Comparison of ENCODE assay signal across 8 cellular contexts in genomic region chr11:119107538-119108150, GRCh38. TPM values are rescaled to one million over a fixed set of nuclear protein-coding genes. Genes with fewer than 3 reads are reported as not detected.
A peak's percentile ranks its signal among the peaks of the same experiment; 100 is the strongest.
DNase-seq lines count a peak whose midpoint lies in the region; ATAC-seq and TF ChIP-seq lines count a peak whose summit lies in the region.

No MANE protein-coding gene starts in this region.

- peak overlapping the region; percentile 94 for H3K27ac Mint-ChIP-seq in T-helper 17 cell

- intact Hi-C loops in ovary (cut with DNase I) = loop anchor here in 2 of 4 donors (5.0 to 10.0 kb wide), 2 partner anchors 87 to 90 kb away; no protein-coding TSS in a partner anchor

- 0 to 1% (median 1%) methylated on average over 29 to 65 of the region's 65 CpGs for WGBS in ovary, 3 donors

- H3K4me3 Mint-ChIP-seq in T-helper 17 cell = peak overlapping the region; percentile 94

- H3K27ac ChIP-seq in ovary = peak overlapping the region; percentile 27 to 32

- TF ChIP-seq EP300 in ovary (IDR thresholded peaks at IDR 0.05) = no peak

- H3K36me3 Mint-ChIP-seq in T-helper 17 cell (ENCODE audit: low read depth) = peaks cover 6% of the 10 kb centered on the region

- H3K9me3 ChIP-seq in T-helper 17 cell (ENCODE audit: control insufficient read depth, low read length, poor library complexity, severe bottlenecking) = no peaks in the 10 kb centered on the region
- H3K9me3 ChIP-seq in ovary = no peaks in the 10 kb centered on the region

- H3K4me1 ChIP-seq in ovary (ENCODE audit: insufficient read depth) = peaks cover 13% of the 10 kb centered on the region

- H3K4me1 Mint-ChIP-seq in T-helper 17 cell = peaks cover 38% of the 10 kb centered on the region

- no peaks in the 10 kb centered on the region for H3K27me3 Mint-ChIP-seq in T-helper 17 cell

- TF ChIP-seq CTCF in fibroblast of pulmonary artery (IDR thresholded peaks at IDR 0.05; ENCODE audit: low read length, missing control alignments) (no peak), ovary (IDR thresholded peaks at IDR 0.05) (no peak)

- no peak for TF ChIP-seq POLR2A in ovary (IDR thresholded peaks at IDR 0.05)

- H3K27me3 ChIP-seq in ovary = no peaks in the 10 kb centered on the region

- ATAC-seq in activated CD4-positive, CD25-positive, alpha-beta regulatory T cell treated with anti-CD3 and anti-CD28 coated beads, Interleukin-2, amount 50 U/mL, for 24 hours = peak; percentile 12 to 14
- ATAC-seq in HG02798 (IDR thresholded peaks at IDR 0.05; ENCODE audit: poor library complexity, unreplicated experiment) (peak; percentile 25), T-helper 17 cell (peak; percentile 16)

- H3K4me3 ChIP-seq in fibroblast of pulmonary artery (replicated peaks; ENCODE audit: low read depth, low read length) (peak overlapping the region; percentile 66), ovary (peak overlapping the region; percentile 92)

- no peaks in the 10 kb centered on the region for H3K36me3 ChIP-seq in ovary

- DNase-seq in activated CD4-positive, CD25-positive, alpha-beta regulatory T cell (lab: John Stamatoyannopoulos, UW) = no peak
- peak in 1 of 3 donors; percentile 22 for DNase-seq in T-helper 17 cell
- no peak for DNase-seq in fibroblast of pulmonary artery (ENCODE audit: low read depth)
- DNase-seq in ovary = no peak
- DNase-seq in GF-D8 (lab: John Stamatoyannopoulos, UW) = no peak
- DNase-seq in NK-92 treated with Interleukin-12 subunit alpha and Interleukin-12 subunit beta, amount 100 ng/mL, for 24 hours (lab: John Stamatoyannopoulos, UW) = no peak

RNA-seq across cellular contexts. Expression of gene C2CD2L, which starts 0.5 kb away (rescaled TPM):
- total RNA-seq in T-helper 17 cell = 10 to 100 TPM; 20.9 to 24.6 TPM
- 10 to 100 TPM in 1 of 7 donors, 1 to 10 TPM in 6; 4.4 to 13.6 (median 8.8) TPM for total RNA-seq in ovary
- polyA plus RNA-seq in ovary = 1 to 10 TPM; 2.8 to 5.5 TPM

RNA-seq across cellular contexts. Expression of gene DPAGT1, which starts 6.0 kb away (rescaled TPM):
- total RNA-seq in T-helper 17 cell = 10 to 100 TPM; 18.9 to 20.5 TPM
- total RNA-seq in ovary = 10 to 100 TPM; 14.1 to 31.3 (median 24.4) TPM
- 10 to 100 TPM; 18.3 to 61.4 TPM for polyA plus RNA-seq in ovary

RNA-seq across cellular contexts. Expression of gene HINFP, which starts 13.7 kb away (rescaled TPM):
- total RNA-seq in T-helper 17 cell (10 to 100 TPM; 22.3 to 26.1 TPM), ovary (10 to 100 TPM; 15.2 to 27.9 (median 22.8) TPM)
- 10 to 100 TPM; 17.5 to 20.4 TPM for polyA plus RNA-seq in ovary

RNA-seq across cellular contexts. Expression of gene HMBS, which starts 23.0 kb away (rescaled TPM):
- total RNA-seq in T-helper 17 cell (1 to 10 TPM; 8.7 to 9.1 TPM), ovary (10 to 100 TPM in 2 of 7 donors, 1 to 10 TPM in 5; 1.1 to 19.4 (median 8.7) TPM)
- 1 to 10 TPM; 4.6 to 7.6 TPM for polyA plus RNA-seq in ovary

RNA-seq across cellular contexts. Expression of gene VPS11, which starts 40.0 kb away (rescaled TPM):
- total RNA-seq in T-helper 17 cell (10 to 100 TPM; 58.3 to 68.0 TPM), ovary (10 to 100 TPM; 24.3 to 45.0 (median 34.9) TPM)
- polyA plus RNA-seq in ovary = 10 to 100 TPM; 40.1 to 47.8 TPM
